8 cellular contexts compared by ENCODE assay signal in the genomic region with DNA sequence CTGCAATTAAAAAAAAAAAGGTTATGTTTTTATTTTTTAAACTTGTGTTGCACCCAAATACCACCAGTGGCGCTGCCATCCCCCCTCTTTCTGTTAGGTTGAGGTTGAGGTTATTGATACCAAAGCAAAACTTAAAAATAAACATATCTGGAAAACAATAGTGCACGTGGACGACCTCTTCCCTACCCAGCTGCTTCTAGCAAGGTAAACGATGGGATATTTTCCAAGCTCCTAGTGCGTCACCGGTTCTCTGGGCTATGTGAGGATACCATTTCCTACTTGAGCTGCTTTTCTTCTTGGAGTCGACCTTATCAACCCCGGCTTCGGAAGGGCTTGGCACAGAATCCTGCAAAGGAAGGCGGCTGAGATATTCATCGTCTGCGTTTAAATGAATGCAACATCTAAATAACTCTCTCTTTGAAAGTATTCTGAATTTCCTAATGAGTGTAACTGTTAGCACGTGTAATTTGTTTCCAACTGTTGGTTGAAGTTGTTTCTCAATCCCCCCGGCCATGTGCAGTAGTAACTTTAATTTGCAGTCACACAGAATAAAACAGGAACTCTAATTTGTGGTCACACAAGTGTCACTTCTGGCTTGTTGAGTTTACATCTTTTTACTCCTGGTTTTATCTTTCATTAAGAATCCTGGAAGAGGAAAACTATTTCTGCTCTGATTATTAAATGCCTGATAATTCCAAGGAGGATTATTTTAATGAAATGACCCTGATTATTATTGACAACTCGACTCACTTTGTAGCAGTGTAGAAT. TPM values are rescaled to one million over a fixed set of nuclear protein-coding genes. Genes with fewer than 3 reads are reported as not detected.
DNase-seq lines count a peak whose midpoint lies in the region; ATAC-seq, FAIRE-seq and TF ChIP-seq lines count a peak whose summit lies in the region.

No MANE protein-coding gene starts in this region.

- DNase-seq in activated CD4-positive, alpha-beta T cell treated with anti-CD3 and anti-CD28 coated beads, Interleukin-2, amount 10 ng/mL, durations not matched to agents 24 days and 14 days, result no peak
- no peak for DNase-seq in activated CD4-positive, alpha-beta T cell treated with anti-CD3 and anti-CD28 coated beads, Interleukin-2, amount 50 U/mL, for 1 hour
- DNase-seq in LoVo (ENCODE audit: low spot score) (peak; percentile 74), SHP77 (lab: John Stamatoyannopoulos, UW) (peak; percentile 54 to 63), coronary artery (ENCODE audit: low spot score) (no peak), HepG2 (ENCODE audit: low spot score) (peak; percentile 51), globus pallidus (ENCODE audit: low spot score) (no peak)

- no peaks in the 10 kb centered on the region for H3K9me3 ChIP-seq in HepG2 (ENCODE audit: low read length)
- no peaks in the 10 kb centered on the region for H3K9me3 ChIP-seq in subcutaneous abdominal adipose tissue (ENCODE audit: control insufficient read depth in 5 of 5, low read length in 5 of 5)

- TF ChIP-seq POLR2A in HepG2 (IDR thresholded peaks at IDR 0.05; ENCODE audit: insufficient read depth in 1 of 2, low read depth in 2 of 2, low read length in 2 of 2), result peak in 1 of 2 experiments; percentile 51; a peak in 2 of 4 replicates

- H3K27me3 Mint-ChIP-seq in activated CD4-positive, alpha-beta T cell treated with anti-CD3 and anti-CD28 coated beads, Interleukin-2, amount 10 ng/mL, durations not matched to agents 24 days and 14 days, result no peaks in the 10 kb centered on the region

- peak overlapping the region; percentile 96 for H3K4me3 ChIP-seq in coronary artery
- peak overlapping the region; percentile 93 to 99 (median 96) for H3K4me3 ChIP-seq in HepG2 (replicated peaks in 1 of 3; ENCODE audit: insufficient read depth in 1 of 3, low read depth in 2 of 3, low read length in 3 of 3)
- H3K4me3 ChIP-seq in subcutaneous abdominal adipose tissue (ENCODE audit: low read depth in 1 of 5, low read length in 5 of 5), result peak overlapping the region; percentile 89 to 99 (median 97)

- POLR2A ChIA-PET in HepG2 (lab: Yijun Ruan, JAX), result interaction anchor here (1.2 to 2.1 kb wide), 2 partner anchors 59 to 67 kb away, joined by 3 to 39 read pairs; partner anchors contain the start of gene AP3B1

- H2AFZ ChIP-seq in HepG2 (ENCODE audit: low read length), result no peak overlapping the region

- peak overlapping the region; percentile 97 for H3K4me3 Mint-ChIP-seq in activated CD4-positive, alpha-beta T cell treated with anti-CD3 and anti-CD28 coated beads, Interleukin-2, amount 10 ng/mL, durations not matched to agents 24 days and 14 days

- H3K27ac ChIP-seq in coronary artery (peak overlapping the region; percentile 88 to 94), HepG2 (ENCODE audit: extremely low read length, insufficient read depth, low read length) (peak overlapping the region; percentile 86), subcutaneous abdominal adipose tissue (ENCODE audit: low read depth, low read length) (peak overlapping the region; percentile 85)

- FAIRE-seq in HepG2 (lab: Jason Lieb, UNC), result peak; percentile 28

- TSS peak; percentile 64 for BruUV-seq in HepG2 (replicated peaks; lab: Mats Ljungman, UMichigan)

- H3K9ac ChIP-seq in HepG2 (ENCODE audit: insufficient read depth, low read depth, low read length) (peak overlapping the region; percentile 90), subcutaneous abdominal adipose tissue (ENCODE audit: low read length in 5 of 5) (peak overlapping the region; percentile 14 to 97 (median 90))

- in situ Hi-C loops in HepG2 (cut with HindIII; ENCODE audit: extremely low pct_ligation_motif_present, low pct_unique_long_range_greater_than_20kb), result loop anchor here (5.0 kb wide), 1 partner anchor 69 kb away; the partner anchor contains the start of gene AP3B1

- H3K4me1 ChIP-seq in HepG2 (ENCODE audit: insufficient read depth, low read length), result peaks cover 32% of the 10 kb centered on the region
- peaks cover 0 to 33% (median 26%) of the 10 kb centered on the region in 5 donors for H3K4me1 ChIP-seq in subcutaneous abdominal adipose tissue (ENCODE audit: control insufficient read depth in 5 of 5, insufficient read depth in 5 of 5, low read length in 5 of 5)

- no peaks in the 10 kb centered on the region for H4K20me1 ChIP-seq in HepG2 (ENCODE audit: insufficient read depth, low read length)

- peak; percentile 47 for ATAC-seq in HepG2

- peaks cover 28% of the 10 kb centered on the region for H3K4me1 Mint-ChIP-seq in activated CD4-positive, alpha-beta T cell treated with anti-CD3 and anti-CD28 coated beads, Interleukin-2, amount 10 ng/mL, durations not matched to agents 24 days and 14 days

- intact Hi-C loops in activated CD4-positive, alpha-beta T cell treated with anti-CD3 and anti-CD28 coated beads, Interleukin-2, amount 10 ng/mL, durations not matched to agents 24 days and 14 days (cut with micrococcal nuclease), result loop anchor here (2.0 to 5.0 kb wide), 3 partner anchors 584 to 875 kb away; partner anchors contain the start of genes ARSB, JMY and TBCA
- intact Hi-C loops in HepG2 (cut with micrococcal nuclease; ENCODE audit: unreplicated experiment), result loop anchor here (2.0 kb wide), 1 partner anchor 41 kb away; no protein-coding TSS in a partner anchor

- H3K27ac Mint-ChIP-seq in activated CD4-positive, alpha-beta T cell treated with anti-CD3 and anti-CD28 coated beads, Interleukin-2, amount 10 ng/mL, durations not matched to agents 24 days and 14 days, result peak overlapping the region; percentile 98

- WGBS in HepG2 (ENCODE audit: low lambda C conversion rate), result 3% methylated on average over 13 of the region's 15 CpGs

- H3K4me2 ChIP-seq in HepG2 (ENCODE audit: low read depth, low read length), result peak overlapping the region; percentile 91

- TF ChIP-seq CTCF in coronary artery (IDR thresholded peaks at IDR 0.05) (no peak), HepG2 (CRISPR knock-in tag; IDR thresholded peaks at IDR 0.05) (no peak)

- H3K27me3 ChIP-seq in HepG2 (ENCODE audit: control insufficient read depth in 1 of 2, insufficient read depth in 2 of 2, low read length in 2 of 2) (no peaks in the 10 kb centered on the region; a peak in 1 of 5 replicates), subcutaneous abdominal adipose tissue (ENCODE audit: control insufficient read depth in 5 of 5, insufficient read depth in 4 of 5, low read length in 5 of 5) (no peaks in the 10 kb centered on the region)

- no peak for TF ChIP-seq RAD21 in HepG2 (CRISPR knock-in tag; IDR thresholded peaks at IDR 0.05)

- H3K9me3 Mint-ChIP-seq in activated CD4-positive, alpha-beta T cell treated with anti-CD3 and anti-CD28 coated beads, Interleukin-2, amount 10 ng/mL, durations not matched to agents 24 days and 14 days, result no peaks in the 10 kb centered on the region

- peaks cover 43% of the 10 kb centered on the region for H3K79me2 ChIP-seq in HepG2 (ENCODE audit: insufficient read depth, low read length)

- H3K36me3 Mint-ChIP-seq in activated CD4-positive, alpha-beta T cell treated with anti-CD3 and anti-CD28 coated beads, Interleukin-2, amount 10 ng/mL, durations not matched to agents 24 days and 14 days (ENCODE audit: low read depth), result peaks cover 18% of the 10 kb centered on the region

- H3K36me3 ChIP-seq in HepG2 (replicated peaks in 1 of 2; ENCODE audit: control insufficient read depth in 1 of 2, insufficient read depth in 2 of 2, low read length in 2 of 2), result no peaks in the 10 kb centered on the region
- peaks cover 0 to 4% (median 0%) of the 10 kb centered on the region in 5 donors for H3K36me3 ChIP-seq in subcutaneous abdominal adipose tissue (ENCODE audit: control insufficient read depth in 5 of 5, insufficient read depth in 5 of 5, low read length in 5 of 5)

- CTCF ChIA-PET in HepG2 (lab: Yijun Ruan, JAX; ENCODE audit: low intra/inter-chr PET ratio, low total read pairs), result no interaction called here

- TF ChIP-seq EP300 in HepG2 (IDR thresholded peaks at IDR 0.05; ENCODE audit: low read depth in 2 of 2, low read length in 2 of 2) (no peak), HepG2 (CRISPR knock-in tag; IDR thresholded peaks at IDR 0.05; ENCODE audit: borderline replicate concordance) (no peak)

TF ChIP-seq in HepG2, 621 proteins besides CTCF, POLR2A, EP300 and RAD21 (continues in another document):
- TF ChIP-seq ZNF674 (CRISPR knock-in tag; IDR thresholded peaks at IDR 0.05; ENCODE audit: low read depth) (no peak), MED13 (CRISPR knock-in tag; IDR thresholded peaks at IDR 0.05) (no peak)

RNA-seq across cellular contexts. Expression of gene SCAMP1, which starts 1.0 kb away (rescaled TPM):
- 20.8 and 23.1 TPM in 2 replicates for total RNA-seq in activated CD4-positive, alpha-beta T cell treated with anti-CD3 and anti-CD28 coated beads, Interleukin-2, amount 10 ng/mL, durations not matched to agents 24 days and 14 days
- 27.0 and 33.7 TPM in 2 replicates for total RNA-seq in HepG2 (2016; rRNA removed; fragmentation: Illumina TruSeq; extraction: Trizol)
- 20.4 and 22.0 TPM in 2 replicates for total RNA-seq in HepG2 (2016; cell fraction: cytosol; rRNA removed; fragmentation: Illumina TruSeq; extraction: Trizol; ENCODE audit: low read depth)
- total RNA-seq in HepG2 (2016; cell fraction: insoluble cytoplasmic fraction; rRNA removed; fragmentation: Illumina TruSeq; extraction: Trizol), result 29.5 and 36.1 TPM in 2 replicates
- 15.7 and 16.3 TPM in 2 replicates for total RNA-seq in HepG2 (2016; cell fraction: membrane; rRNA removed; fragmentation: Illumina TruSeq; extraction: Trizol)
- total RNA-seq in HepG2 (2016; cell fraction: nucleus; rRNA removed; fragmentation: Illumina TruSeq; extraction: Trizol), result 30.9 and 31.8 TPM in 2 replicates
- 18.2 and 18.3 TPM in 2 replicates for polyA plus RNA-seq in HepG2 (2011; rRNA removed)
- polyA plus RNA-seq in HepG2 (2011; cell fraction: cytosol; rRNA removed), result 9.9 and 16.7 TPM in 2 replicates
- polyA plus RNA-seq in HepG2 (2011; cell fraction: nucleus; rRNA removed), result 3.8 and 4.1 TPM in 2 replicates
- polyA plus RNA-seq in HepG2 (2012), result 26.4 and 27.2 TPM in 2 replicates
- polyA plus RNA-seq in HepG2 (2016; cell fraction: cytosol; fragmentation: Illumina TruSeq; extraction: Trizol; ENCODE audit: low read depth), result 1.2 and 1.4 TPM in 2 replicates
- 13.5 and 14.1 TPM in 2 replicates for polyA plus RNA-seq in HepG2 (2016; cell fraction: insoluble cytoplasmic fraction; fragmentation: Illumina TruSeq; extraction: Trizol; ENCODE audit: low read depth)
- 4.2 TPM in 2 replicates for polyA plus RNA-seq in HepG2 (2016; cell fraction: membrane; fragmentation: Illumina TruSeq; extraction: Trizol; ENCODE audit: low read depth)
- polyA plus RNA-seq in HepG2 (2016; cell fraction: nucleus; fragmentation: Illumina TruSeq; extraction: Trizol; ENCODE audit: insufficient read depth, low read depth), result 17.8 and 23.2 TPM in 2 replicates
- polyA minus RNA-seq in HepG2 (2011; rRNA and poly(A)+ RNA removed; ENCODE audit: low replicate concordance), result 26.1 and 37.5 TPM in 2 replicates
- 32.9 and 41.5 TPM in 2 replicates for polyA minus RNA-seq in HepG2 (2011; cell fraction: cytosol; rRNA and poly(A)+ RNA removed)
- polyA minus RNA-seq in HepG2 (2011; cell fraction: nucleus; rRNA and poly(A)+ RNA removed), result 33.3 and 41.2 TPM in 2 replicates

Comparison
In these comparisons a context has a peak if more than half of its experiments do, and no peak if none do; other contexts are left out.
1. DNase-seq: peak in LoVo (single experiment), SHP77 (2 of 2) and HepG2 (single experiment); none in activated CD4-positive, alpha-beta T cell treated with anti-CD3 and anti-CD28 coated beads, Interleukin-2, amount 10 ng/mL, durations not matched to agents 24 days and 14 days (single experiment), activated CD4-positive, alpha-beta T cell treated with anti-CD3 and anti-CD28 coated beads, Interleukin-2, amount 50 U/mL, for 1 hour (single experiment), coronary artery (single experiment) and globus pallidus (single experiment).
2. Peak in every context shown above with its lines, with median percentiles within 50 percentile points of each other: H3K27ac ChIP-seq and H3K4me3 ChIP-seq.